Comparison of ENCODE assay signal across 8 cellular contexts in the genomic region with DNA sequence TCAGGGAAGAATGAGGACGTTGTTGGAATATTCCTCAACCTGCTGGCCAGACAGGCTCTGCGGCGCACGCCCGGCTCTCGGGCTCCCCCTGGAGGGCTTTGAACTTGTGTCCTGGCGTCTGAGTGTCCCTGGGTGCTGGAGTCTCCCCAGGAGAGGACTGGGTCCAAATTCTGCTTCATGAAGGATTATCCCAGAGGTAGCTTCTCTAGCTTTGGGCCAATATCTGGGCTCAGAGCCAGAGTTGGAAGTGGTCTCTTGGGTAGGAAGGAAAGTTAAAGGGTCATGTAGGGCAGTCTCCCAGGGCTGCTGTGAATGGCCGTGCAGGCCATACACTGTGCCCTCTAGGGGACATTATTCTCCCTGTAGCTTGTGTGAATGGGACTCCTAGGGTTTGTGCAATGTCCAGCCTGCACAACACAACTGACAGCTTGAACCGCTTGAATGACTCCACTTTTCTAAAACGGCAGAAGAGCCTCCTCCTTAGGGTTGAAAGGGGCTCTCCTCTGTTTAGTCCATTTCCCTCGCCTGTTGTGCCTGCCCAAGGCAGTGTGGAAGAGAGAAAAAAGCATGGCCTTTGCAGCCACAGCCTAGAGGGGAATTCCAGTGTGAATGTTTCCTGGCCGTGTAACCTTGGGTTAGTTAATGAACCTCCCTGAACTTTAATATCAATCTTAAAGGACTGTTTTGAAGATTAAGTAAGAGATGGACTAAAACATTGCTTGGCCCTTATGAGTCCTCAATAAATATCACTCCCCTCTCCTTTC.
DNase-seq lines count a peak whose midpoint lies in the region; ATAC-seq and TF ChIP-seq lines count a peak whose summit lies in the region.

No MANE protein-coding gene starts in this region.

- H4K20me1 ChIP-seq in OCI-LY7 (ENCODE audit: insufficient read depth, low read length), result no peaks in the 10 kb centered on the region

- H3K4me2 ChIP-seq in OCI-LY7 (ENCODE audit: low read length), result no peak overlapping the region

- TF ChIP-seq CTCF in GM12864 (IDR thresholded peaks at IDR 0.05; ENCODE audit: low read depth, low read length, missing control alignments) (peak; percentile 92), OCI-LY7 (conservative IDR thresholded peaks at IDR 0.05; ENCODE audit: low read length) (peak; percentile 97), fibroblast of the aortic adventitia (IDR thresholded peaks at IDR 0.05; ENCODE audit: insufficient read depth, low read length) (peak; percentile 89), nephron (IDR thresholded peaks at IDR 0.05; ENCODE audit: unreplicated experiment in 3 of 3) (peak; percentile 82 to 84 (median 83)), thyroid gland (IDR thresholded peaks at IDR 0.05) (peak; percentile 44 to 92 (median 63))

- POLR2A ChIA-PET in OCI-LY7 (lab: Charles Lee), result interaction anchor here (0.6 kb wide), 1 partner anchor 73 kb away, joined by 3 read pairs; no protein-coding TSS in a partner anchor

- no peaks in the 10 kb centered on the region for H3K79me2 ChIP-seq in OCI-LY7 (ENCODE audit: insufficient read depth, low read depth, low read length)

- H3K27me3 Mint-ChIP-seq in activated T-cell treated with anti-CD3 and anti-CD28 coated beads, Interleukin-2, amount 50 U/mL, for 4 hours (ENCODE audit: low read depth), result peaks cover 16% of the 10 kb centered on the region
- peaks cover 45% of the 10 kb centered on the region for H3K27me3 Mint-ChIP-seq in nephron (ENCODE audit: low read depth)

- H3K4me3 ChIP-seq in GM12864 (ENCODE audit: low read depth, low read length) (no peak overlapping the region), OCI-LY7 (ENCODE audit: low read depth, low read length, poor library complexity, severe bottlenecking) (no peak overlapping the region), fibroblast of the aortic adventitia (ENCODE audit: low read depth, low read length) (no peak overlapping the region), thyroid gland (replicated peaks in 1 of 3) (no peak overlapping the region)

- intact Hi-C loops in OCI-LY7 (cut with micrococcal nuclease; ENCODE audit: unreplicated experiment) (loop anchor here (1.0 kb wide), 1 partner anchor 53 kb away; no protein-coding TSS in a partner anchor), thyroid gland (cut with DNase I) (no loop called here)

- DNase-seq in GM12864 (ENCODE audit: low read depth) (no peak), HuH-7.5 (ENCODE audit: low spot score) (peak; percentile 68), OCI-LY7 (ENCODE audit: low spot score) (peak; percentile 48), fibroblast of the aortic adventitia (ENCODE audit: low read depth) (peak; percentile 70), thyroid gland (peak; percentile 65 to 74)
- DNase-seq in activated T-cell treated with anti-CD3 and anti-CD28 coated beads, Interleukin-2, amount 50 U/mL, for 4 hours, result peak; percentile 34

- 24 to 25% methylated on average over 8 to 11 of the region's 12 CpGs for WGBS in thyroid gland, 2 donors

- TF ChIP-seq POLR2A in thyroid gland (IDR thresholded peaks at IDR 0.05), result no peak

- H3K9me2 ChIP-seq in OCI-LY7 (ENCODE audit: insufficient read depth, low read length), result no peaks in the 10 kb centered on the region

- no peaks in the 10 kb centered on the region for H3K9me3 ChIP-seq in OCI-LY7 (ENCODE audit: low read length)
- H3K9me3 ChIP-seq in thyroid gland, result no peaks in the 10 kb centered on the region

- no peaks in the 10 kb centered on the region for H3K36me3 Mint-ChIP-seq in activated T-cell treated with anti-CD3 and anti-CD28 coated beads, Interleukin-2, amount 50 U/mL, for 4 hours (ENCODE audit: insufficient read depth)
- no peaks in the 10 kb centered on the region for H3K36me3 Mint-ChIP-seq in nephron (ENCODE audit: low read depth)

- H3K27ac ChIP-seq in OCI-LY7 (ENCODE audit: low read depth, low read length, poor library complexity, severe bottlenecking), result no peak overlapping the region
- no peak overlapping the region for H3K27ac ChIP-seq in thyroid gland

- CTCF ChIA-PET in OCI-LY7 (lab: Charles Lee; ENCODE audit: unreplicated experiment), result interaction anchor here (0.6 to 1.0 kb wide), 2 partner anchors 15 to 122 kb away, joined by 3 to 4 read pairs; no protein-coding TSS in a partner anchor

- BruUV-seq in OCI-LY7 (replicated peaks; lab: Mats Ljungman, UMichigan), result no TSS peak

- H3K36me3 ChIP-seq in OCI-LY7 (ENCODE audit: insufficient read depth, low read length), result no peaks in the 10 kb centered on the region
- no peaks in the 10 kb centered on the region for H3K36me3 ChIP-seq in thyroid gland

- no peaks in the 10 kb centered on the region for H3K4me1 ChIP-seq in OCI-LY7 (ENCODE audit: insufficient read depth, low read length, poor library complexity, severe bottlenecking)
- no peaks in the 10 kb centered on the region for H3K4me1 ChIP-seq in thyroid gland

- H3K4me3 Mint-ChIP-seq in activated T-cell treated with anti-CD3 and anti-CD28 coated beads, Interleukin-2, amount 50 U/mL, for 4 hours, result no peak overlapping the region
- no peak overlapping the region for H3K4me3 Mint-ChIP-seq in nephron

- ATAC-seq in activated T-cell treated with anti-CD3 and anti-CD28 coated beads, Interleukin-2, amount 50 U/mL, for 4 hours, result peak; percentile 70
- ATAC-seq in GM21825 (IDR thresholded peaks at IDR 0.05; ENCODE audit: unreplicated experiment), result no peak

- H3K9me3 Mint-ChIP-seq in activated T-cell treated with anti-CD3 and anti-CD28 coated beads, Interleukin-2, amount 50 U/mL, for 4 hours, result no peaks in the 10 kb centered on the region
- H3K9me3 Mint-ChIP-seq in nephron, result no peaks in the 10 kb centered on the region

- H3K27ac Mint-ChIP-seq in nephron, result no peak overlapping the region

- H3K4me1 Mint-ChIP-seq in activated T-cell treated with anti-CD3 and anti-CD28 coated beads, Interleukin-2, amount 50 U/mL, for 4 hours (ENCODE audit: low read depth), result peaks cover 3% of the 10 kb centered on the region
- H3K4me1 Mint-ChIP-seq in nephron, result peaks cover 5% of the 10 kb centered on the region

- H3K27me3 ChIP-seq in thyroid gland, result no peaks in the 10 kb centered on the region

- H2AFZ ChIP-seq in OCI-LY7 (ENCODE audit: low read length), result no peak overlapping the region
